In the genomic region with DNA sequence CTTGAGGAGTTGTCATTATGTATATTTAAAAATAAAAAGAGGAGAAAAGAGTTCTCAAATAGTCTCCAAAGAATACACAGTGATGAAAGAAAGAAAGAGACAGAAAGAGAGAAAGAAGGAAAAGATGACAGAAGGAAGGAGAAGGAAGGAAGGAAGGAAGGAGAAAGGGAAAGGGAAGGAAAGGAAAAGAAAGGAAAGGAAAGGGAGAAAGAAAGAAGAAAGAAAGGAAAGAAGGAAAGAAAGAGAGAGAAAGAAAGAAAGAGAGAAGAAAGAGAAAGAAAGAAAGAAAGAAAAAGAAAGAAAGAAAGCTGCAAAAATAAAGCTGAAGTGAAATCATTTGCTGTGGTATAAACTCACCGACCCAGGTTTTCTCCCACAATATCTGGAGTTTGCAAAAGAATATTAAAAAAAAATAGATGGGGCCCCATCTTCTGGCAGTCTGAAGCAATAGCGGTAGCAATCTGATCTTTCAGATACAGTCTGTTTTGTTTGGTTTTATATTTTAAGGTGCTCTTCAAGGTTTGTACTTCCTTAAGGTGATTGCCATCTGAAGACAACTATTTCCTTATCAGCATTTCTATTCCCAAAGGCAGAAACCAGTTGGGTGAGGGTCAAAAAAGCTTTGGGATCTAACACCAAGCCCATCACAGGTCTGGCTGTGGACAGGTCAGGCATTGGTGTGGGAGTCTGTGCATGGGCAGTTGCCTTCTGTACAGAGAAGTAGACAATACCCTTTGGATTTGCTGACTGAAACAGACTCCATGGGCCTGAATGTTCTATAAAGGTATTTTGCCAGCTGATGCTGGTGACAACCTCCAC, we compare ENCODE assay signal across 8 cellular contexts.
DNase-seq lines count a peak whose midpoint lies in the region; ATAC-seq, FAIRE-seq and TF ChIP-seq lines count a peak whose summit lies in the region.

No MANE protein-coding gene starts in this region.

- DNase-seq in astrocyte (ENCODE audit: low read depth) (no peak), lung microvascular endothelial cell (ENCODE audit: low read depth in 2 of 2) (peak; percentile 27 to 61), KG1 (lab: John Stamatoyannopoulos, UW) (no peak)
- DNase-seq in stimulated activated CD4-positive, alpha-beta T cell treated with anti-CD3 and anti-CD28 coated beads, Interleukin-4, amount 100 ng/mL, for 1 hour, result no peak
- no peak for DNase-seq in stimulated activated CD4-positive, alpha-beta T cell treated with anti-CD3 and anti-CD28 coated beads, Interleukin-2, amount 100 ng/mL, for 24 hours

- H4K20me1 ChIP-seq in astrocyte (ENCODE audit: insufficient read depth, low read length), result no peaks in the 10 kb centered on the region

- peak overlapping the region; percentile 67 for H3K27ac Mint-ChIP-seq in astrocyte (ENCODE audit: unreplicated experiment)

- no peak overlapping the region for H3K4me3 Mint-ChIP-seq in astrocyte (ENCODE audit: unreplicated experiment)

- H3K4me2 ChIP-seq in astrocyte (ENCODE audit: low read length), result no peak overlapping the region

- TF ChIP-seq EP300 in Ishikawa (IDR thresholded peaks at IDR 0.05; ENCODE audit: borderline replicate concordance), result no peak

- no peaks in the 10 kb centered on the region for H3K79me2 ChIP-seq in astrocyte (ENCODE audit: insufficient read depth, low read length)

- no peaks in the 10 kb centered on the region for H3K27me3 Mint-ChIP-seq in astrocyte (ENCODE audit: low read depth, unreplicated experiment)

- peaks cover 13% of the 10 kb centered on the region for H3K4me1 Mint-ChIP-seq in astrocyte (ENCODE audit: low read depth, unreplicated experiment)

- no peaks in the 10 kb centered on the region for H3K36me3 ChIP-seq in astrocyte (ENCODE audit: insufficient read depth, low read length)

- H3K4me1 ChIP-seq in astrocyte (ENCODE audit: insufficient read depth, low read length), result no peaks in the 10 kb centered on the region

- no peak overlapping the region for H2AFZ ChIP-seq in astrocyte (ENCODE audit: low read depth, low read length)

- TF ChIP-seq RAD21 in Ishikawa (IDR thresholded peaks at IDR 0.05; ENCODE audit: low read depth), result peak; percentile 56

- no peak overlapping the region for H3K27ac ChIP-seq in astrocyte (ENCODE audit: low read depth, low read length)

- peaks cover 1% of the 10 kb centered on the region for H3K9me3 Mint-ChIP-seq in astrocyte (ENCODE audit: unreplicated experiment)

- ATAC-seq in GM18498 (IDR thresholded peaks at IDR 0.05; ENCODE audit: unreplicated experiment), result peak; percentile 72
- no peak for ATAC-seq in activated CD4-positive, CD25-positive, alpha-beta regulatory T cell treated with anti-CD3 and anti-CD28 coated beads, Interleukin-2, amount 50 U/mL, for 24 hours

- peak; percentile 50 for TF ChIP-seq CTCF in astrocyte (IDR thresholded peaks at IDR 0.05; ENCODE audit: insufficient read depth, low read depth, low read length)

- no peak overlapping the region for H3K4me3 ChIP-seq in astrocyte (ENCODE audit: insufficient read depth, low read depth, low read length)

- H3K9me3 ChIP-seq in astrocyte (ENCODE audit: insufficient read depth, low read depth, low read length), result no peaks in the 10 kb centered on the region

- no peaks in the 10 kb centered on the region for H3K27me3 ChIP-seq in astrocyte (ENCODE audit: insufficient read depth, low read length)

- no peak for FAIRE-seq in astrocyte (lab: Jason Lieb, UNC)

- H3K36me3 Mint-ChIP-seq in astrocyte (ENCODE audit: low read depth, unreplicated experiment), result no peaks in the 10 kb centered on the region

- H3K9ac ChIP-seq in astrocyte (ENCODE audit: low read length), result no peak overlapping the region

TF ChIP-seq in Ishikawa, 13 proteins besides CTCF, POLR2A, EP300 and RAD21:
- TF ChIP-seq TCF12 (IDR thresholded peaks at IDR 0.05; ENCODE audit: low read depth) (no peak), TEAD4 (IDR thresholded peaks at IDR 0.05) (no peak), NFIC (IDR thresholded peaks at IDR 0.05) (no peak), FOXM1 (IDR thresholded peaks at IDR 0.05; ENCODE audit: borderline replicate concordance, low read depth) (no peak), TAF1 (IDR thresholded peaks at IDR 0.05; ENCODE audit: low read depth) (no peak), ZBTB7A (IDR thresholded peaks at IDR 0.05; ENCODE audit: low read depth) (no peak), CREB1 (IDR thresholded peaks at IDR 0.05; ENCODE audit: low read depth) (no peak)

Comparison
In these comparisons a context has a peak if more than half of its experiments do, and no peak if none do; other contexts are left out.
1. DNase-seq: peak in lung microvascular endothelial cell (2 of 2); none in astrocyte (single experiment), KG1 (single experiment), stimulated activated CD4-positive, alpha-beta T cell treated with anti-CD3 and anti-CD28 coated beads, Interleukin-4, amount 100 ng/mL, for 1 hour (single experiment) and stimulated activated CD4-positive, alpha-beta T cell treated with anti-CD3 and anti-CD28 coated beads, Interleukin-2, amount 100 ng/mL, for 24 hours (0 of 2).